ENCODE assay signal across 17 cellular contexts in genomic region chr1:115445090-115445489, GRCh38.
DNase-seq lines count a peak whose midpoint lies in the region; ATAC-seq, FAIRE-seq and TF ChIP-seq lines count a peak whose summit lies in the region.
"Had no signal": no experiment of that assay in that cellular context is flagged by ENCODE, and none has a peak within 500 bp of the region (broad histone marks: within the 10 kb centered on the region; RNA-seq: fewer than 3 reads in every experiment).

No MANE protein-coding gene starts in this region.

- H3K27ac ChIP-seq in trophoblast cell (ENCODE audit: low read depth, low read length): no peak overlapping the region
- H3K27ac ChIP-seq: BLaER1 treated with 17β-estradiol and CSF1 and Interleukin-3, amounts not matched to agents 10 nM and 100 nM had no signal

- FAIRE-seq in RCC 7860 (lab: Jason Lieb, UNC) (peak; percentile 44), bronchial epithelial cell (lab: Jason Lieb, UNC) (peak; percentile 77)
- FAIRE-seq: D721Med, G401.6, GM12891 had no signal

- no peak overlapping the region for H4K91ac ChIP-seq in trophoblast cell (ENCODE audit: low read depth, low read length)

- no peak overlapping the region for H3K18ac ChIP-seq in trophoblast cell (ENCODE audit: low read length)

- no peak overlapping the region for H3K4me3 Mint-ChIP-seq in natural killer cell treated with Interleukin-12 subunit alpha and Interleukin-12 subunit beta and Interleukin-15 and Interleukin-18, amount 100 ng/mL, for 72 hours
- H3K4me3 Mint-ChIP-seq: B cell; CD4-positive, CD25-positive, alpha-beta regulatory T cell; CD8-positive, alpha-beta memory T cell; H9 had no signal

- no peak overlapping the region for H4K8ac ChIP-seq in trophoblast cell (ENCODE audit: low read depth, low read length)

- H3K27me3 ChIP-seq in bronchial epithelial cell (ENCODE audit: control insufficient read depth, insufficient read depth, low read length): no peaks in the 10 kb centered on the region
- no peaks in the 10 kb centered on the region for H3K27me3 ChIP-seq in trophoblast cell (ENCODE audit: insufficient read depth, low read length)
- H3K27me3 ChIP-seq: BLaER1 treated with 17β-estradiol and CSF1 and Interleukin-3, amounts not matched to agents 10 nM and 100 nM had no signal

- no peaks in the 10 kb centered on the region for H3K9me3 ChIP-seq in trophoblast cell (ENCODE audit: insufficient read depth, low read depth, low read length)
- H3K9me3 ChIP-seq: BLaER1 treated with 17β-estradiol and CSF1 and Interleukin-3, amounts not matched to agents 10 nM and 100 nM; Caco-2 had no signal

- peaks cover 3% of the 10 kb centered on the region for H3K9me3 Mint-ChIP-seq in natural killer cell treated with Interleukin-12 subunit alpha and Interleukin-12 subunit beta and Interleukin-15 and Interleukin-18, amount 100 ng/mL, for 72 hours
- H3K9me3 Mint-ChIP-seq: H9 had no signal

- no peaks in the 10 kb centered on the region for H3K36me3 Mint-ChIP-seq in natural killer cell treated with Interleukin-12 subunit alpha and Interleukin-12 subunit beta and Interleukin-15 and Interleukin-18, amount 100 ng/mL, for 72 hours
- H3K36me3 Mint-ChIP-seq: CD4-positive, CD25-positive, alpha-beta regulatory T cell; CD8-positive, alpha-beta memory T cell had no signal

- no peak for TF ChIP-seq CTCF in bronchial epithelial cell (IDR thresholded peaks at IDR 0.05; ENCODE audit: insufficient read depth, low read length, severe bottlenecking)

- no peaks in the 10 kb centered on the region for H3K79me2 ChIP-seq in trophoblast cell (ENCODE audit: control insufficient read depth, insufficient read depth, low read length, poor library complexity)

- H2BK12ac ChIP-seq in trophoblast cell (ENCODE audit: low read length): peak overlapping the region; percentile 27

- DNase-seq in RCC 7860 (ENCODE audit: low spot score) (peak; percentile 51), bronchial epithelial cell (ENCODE audit: low read depth) (no peak), islet precursor cell (peak; percentile 54), trophoblast cell (no peak), midbrain (lab: John Stamatoyannopoulos, UW) (no peak), SKM-1 (lab: John Stamatoyannopoulos, UW; ENCODE audit: unreplicated experiment) (no peak)
- no peak for DNase-seq in natural killer cell treated with Interleukin-12 subunit alpha and Interleukin-12 subunit beta and Interleukin-15 and Interleukin-18, amount 100 ng/mL, for 72 hours (ENCODE audit: low spot score)
- DNase-seq: Caco-2; CD4-positive, CD25-positive, alpha-beta regulatory T cell; CD8-positive, alpha-beta memory T cell; GOT3; H9 had no signal

- H3K4me1 ChIP-seq in trophoblast cell (ENCODE audit: control insufficient read depth in 1 of 2, insufficient read depth in 2 of 2, low read length in 2 of 2): peaks cover 0 to 2% of the 10 kb centered on the region in 2 experiments
- H3K4me1 ChIP-seq: BLaER1 treated with 17β-estradiol and CSF1 and Interleukin-3, amounts not matched to agents 10 nM and 100 nM; Caco-2 had no signal

- no peak overlapping the region for H2AFZ ChIP-seq in trophoblast cell (ENCODE audit: insufficient read depth, low read length, poor library complexity)

- H3K79me1 ChIP-seq in trophoblast cell (ENCODE audit: low read length): no peaks in the 10 kb centered on the region

- no peak overlapping the region for H3K23ac ChIP-seq in trophoblast cell (ENCODE audit: low read length)

- H3K4me3 ChIP-seq in bronchial epithelial cell (ENCODE audit: low read depth, low read length) (no peak overlapping the region), trophoblast cell (ENCODE audit: low read depth, low read length) (no peak overlapping the region)
- H3K4me3 ChIP-seq: BLaER1 treated with 17β-estradiol and CSF1 and Interleukin-3, amounts not matched to agents 10 nM and 100 nM had no signal

- no peak overlapping the region for H3K4ac ChIP-seq in trophoblast cell (ENCODE audit: low read depth, low read length)

- H3K14ac ChIP-seq in trophoblast cell (ENCODE audit: low read length): no peak overlapping the region

- H3K4me2 ChIP-seq in trophoblast cell (ENCODE audit: low read length): no peak overlapping the region
- H3K4me2 ChIP-seq: BLaER1 treated with 17β-estradiol and CSF1 and Interleukin-3, amounts not matched to agents 10 nM and 100 nM had no signal

- no peak overlapping the region for H3K9ac ChIP-seq in trophoblast cell (ENCODE audit: low read length)
- H3K9ac ChIP-seq: BLaER1 treated with 17β-estradiol and CSF1 and Interleukin-3, amounts not matched to agents 10 nM and 100 nM had no signal

- H4K12ac ChIP-seq in trophoblast cell (ENCODE audit: low read depth, low read length): no peak overlapping the region

- peaks cover 13 to 27% of the 10 kb centered on the region in 2 donors for H3K27me3 Mint-ChIP-seq in natural killer cell treated with Interleukin-12 subunit alpha and Interleukin-12 subunit beta and Interleukin-15 and Interleukin-18, amount 100 ng/mL, for 72 hours
- H3K27me3 Mint-ChIP-seq: B cell had no signal

- no peaks in the 10 kb centered on the region for H3K4me1 Mint-ChIP-seq in natural killer cell treated with Interleukin-12 subunit alpha and Interleukin-12 subunit beta and Interleukin-15 and Interleukin-18, amount 100 ng/mL, for 72 hours (ENCODE audit: low read depth in 2 of 2)
- H3K4me1 Mint-ChIP-seq: B cell; CD4-positive, CD25-positive, alpha-beta regulatory T cell; CD8-positive, alpha-beta memory T cell; H9 had no signal

- H2AK5ac ChIP-seq in trophoblast cell (ENCODE audit: low read length): no peak overlapping the region

- H3K36me3 ChIP-seq in bronchial epithelial cell (ENCODE audit: control insufficient read depth, insufficient read depth, low read length) (no peaks in the 10 kb centered on the region), trophoblast cell (ENCODE audit: control insufficient read depth in 1 of 2, insufficient read depth in 2 of 2, low read length in 2 of 2) (no peaks in the 10 kb centered on the region)
- H3K36me3 ChIP-seq: BLaER1 treated with 17β-estradiol and CSF1 and Interleukin-3, amounts not matched to agents 10 nM and 100 nM had no signal

- no peak for ATAC-seq in natural killer cell treated with Interleukin-12 subunit alpha and Interleukin-12 subunit beta and Interleukin-15 and Interleukin-18, amount 100 ng/mL, for 72 hours

- H3K27ac Mint-ChIP-seq in natural killer cell treated with Interleukin-12 subunit alpha and Interleukin-12 subunit beta and Interleukin-15 and Interleukin-18, amount 100 ng/mL, for 72 hours: no peak overlapping the region
- H3K27ac Mint-ChIP-seq: B cell; CD4-positive, CD25-positive, alpha-beta regulatory T cell; CD8-positive, alpha-beta memory T cell; H9 had no signal

- H2BK120ac ChIP-seq in trophoblast cell (ENCODE audit: insufficient read depth, low read length, poor library complexity): no peak overlapping the region

- no peak overlapping the region for H2BK5ac ChIP-seq in trophoblast cell (ENCODE audit: low read depth, low read length, poor library complexity)

Comparison
In these comparisons a context has a peak if more than half of its experiments do, and no peak if none do; other contexts are left out.
1. DNase-seq: peak in RCC 7860 (single experiment) and islet precursor cell (single experiment); none in bronchial epithelial cell (single experiment), trophoblast cell (0 of 2), midbrain (single experiment), natural killer cell treated with Interleukin-12 subunit alpha and Interleukin-12 subunit beta and Interleukin-15 and Interleukin-18, amount 100 ng/mL, for 72 hours (single experiment) and SKM-1 (single experiment).